ENCODE assay signal across 15 cellular contexts in genomic region chr17:39661044-39661406, GRCh38. TPM values are rescaled to one million over a fixed set of nuclear protein-coding genes. Genes with fewer than 3 reads are reported as not detected.
DNase-seq lines count a peak whose midpoint lies in the region; ATAC-seq and TF ChIP-seq lines count a peak whose summit lies in the region.
"Had no signal": no experiment of that assay in that cellular context is flagged by ENCODE, and none has a peak within 500 bp of the region (broad histone marks: within the 10 kb centered on the region; RNA-seq: fewer than 3 reads in every experiment).

No MANE protein-coding gene starts in this region.

- peaks cover 49% of the 10 kb centered on the region for H3K4me1 ChIP-seq in upper lobe of right lung

- no peaks in the 10 kb centered on the region for H3K27me3 ChIP-seq in upper lobe of right lung

- H3K36me3 Mint-ChIP-seq in activated naive CD8-positive, alpha-beta T cell treated with anti-CD3 and anti-CD28 coated beads, Interleukin-2, amount 10 ng/mL, durations not matched to agents 7 days and 5 days = peaks cover 3% of the 10 kb centered on the region
- H3K36me3 Mint-ChIP-seq in activated naive CD8-positive, alpha-beta T cell treated with anti-CD3 and anti-CD28 coated beads, Interleukin-2, amount 50 U/mL, for 24 hours (ENCODE audit: low read depth) = no peaks in the 10 kb centered on the region
- H3K36me3 Mint-ChIP-seq: type B pancreatic cell had no signal

- H3K9me3 Mint-ChIP-seq in activated naive CD8-positive, alpha-beta T cell treated with anti-CD3 and anti-CD28 coated beads, Interleukin-2, amount 10 ng/mL, durations not matched to agents 7 days and 5 days = no peaks in the 10 kb centered on the region
- H3K9me3 Mint-ChIP-seq in activated naive CD8-positive, alpha-beta T cell treated with anti-CD3 and anti-CD28 coated beads, Interleukin-2, amount 50 U/mL, for 24 hours = no peaks in the 10 kb centered on the region
- H3K9me3 Mint-ChIP-seq: dendritic cell treated with granulocyte-macrophage colony-stimulating factor and Interleukin-4, amounts not matched to agents 40 ng/mL and 50 ng/mL, for 4 days; type B pancreatic cell had no signal

- H3K4me1 Mint-ChIP-seq in activated naive CD8-positive, alpha-beta T cell treated with anti-CD3 and anti-CD28 coated beads, Interleukin-2, amount 10 ng/mL, durations not matched to agents 7 days and 5 days = peaks cover 10% of the 10 kb centered on the region
- H3K4me1 Mint-ChIP-seq in activated naive CD8-positive, alpha-beta T cell treated with anti-CD3 and anti-CD28 coated beads, Interleukin-2, amount 50 U/mL, for 24 hours = peaks cover 22% of the 10 kb centered on the region

- no peak for TF ChIP-seq CTCF in upper lobe of right lung (IDR thresholded peaks at IDR 0.05)

- intact Hi-C loops in upper lobe of right lung (cut with DNase I) = no loop called here

- no peaks in the 10 kb centered on the region for H3K9me3 ChIP-seq in upper lobe of right lung

- H3K4me3 ChIP-seq in upper lobe of right lung = no peak overlapping the region

- DNase-seq in activated naive CD8-positive, alpha-beta T cell treated with anti-CD3 and anti-CD28 coated beads, Interleukin-2, amount 10 ng/mL, durations not matched to agents 7 days and 5 days = no peak
- DNase-seq in activated naive CD8-positive, alpha-beta T cell treated with anti-CD3 and anti-CD28 coated beads, Interleukin-2, amount 50 U/mL, for 24 hours = no peak
- DNase-seq in iris pigment epithelial cell (ENCODE audit: low read depth) (peak; percentile 22), upper lobe of right lung (no peak), inferior parietal cortex (ENCODE audit: extremely low spot score) (no peak)
- DNase-seq: activated CD8-positive, alpha-beta memory T cell treated with anti-CD3 and anti-CD28 coated beads, Interleukin-2, amount 50 U/mL, for 4 hours; DMS 273 treated with DMSO at 0.1 percent for 48 hours; islet precursor cell; NCI-H187 treated with DMSO at 0.1 percent for 48 hours; NCI-H774 had no signal

- H3K27me3 Mint-ChIP-seq in activated naive CD8-positive, alpha-beta T cell treated with anti-CD3 and anti-CD28 coated beads, Interleukin-2, amount 10 ng/mL, durations not matched to agents 7 days and 5 days = no peaks in the 10 kb centered on the region
- H3K27me3 Mint-ChIP-seq in activated naive CD8-positive, alpha-beta T cell treated with anti-CD3 and anti-CD28 coated beads, Interleukin-2, amount 50 U/mL, for 24 hours = peaks cover 2% of the 10 kb centered on the region
- H3K27me3 Mint-ChIP-seq: type B pancreatic cell had no signal

- no peak for ATAC-seq in activated naive CD8-positive, alpha-beta T cell treated with anti-CD3 and anti-CD28 coated beads, Interleukin-2, amount 10 ng/mL, durations not matched to agents 7 days and 5 days (ENCODE audit: low read depth)
- ATAC-seq in activated naive CD8-positive, alpha-beta T cell treated with anti-CD3 and anti-CD28 coated beads, Interleukin-2, amount 50 U/mL, for 24 hours = no peak
- ATAC-seq in upper lobe of right lung (peak; percentile 46), GM19328 (IDR thresholded peaks at IDR 0.05; ENCODE audit: unreplicated experiment) (no peak)

- H3K4me3 Mint-ChIP-seq in activated naive CD8-positive, alpha-beta T cell treated with anti-CD3 and anti-CD28 coated beads, Interleukin-2, amount 10 ng/mL, durations not matched to agents 7 days and 5 days = no peak overlapping the region
- no peak overlapping the region for H3K4me3 Mint-ChIP-seq in activated naive CD8-positive, alpha-beta T cell treated with anti-CD3 and anti-CD28 coated beads, Interleukin-2, amount 50 U/mL, for 24 hours
- H3K4me3 Mint-ChIP-seq: dendritic cell treated with granulocyte-macrophage colony-stimulating factor and Interleukin-4, amounts not matched to agents 40 ng/mL and 50 ng/mL, for 4 days; type B pancreatic cell had no signal

- H3K36me3 ChIP-seq in upper lobe of right lung = peaks cover 48% of the 10 kb centered on the region

- POLR2A ChIA-PET in activated naive CD8-positive, alpha-beta T cell treated with anti-CD3 and anti-CD28 coated beads, Interleukin-2, amount 10 ng/mL, durations not matched to agents 7 days and 5 days (lab: Charles Lee) = no interaction called here

- H3K27ac ChIP-seq in upper lobe of right lung = peak overlapping the region; percentile 80
- H3K27ac ChIP-seq: KMS-11 had no signal

- H3K27ac Mint-ChIP-seq in activated naive CD8-positive, alpha-beta T cell treated with anti-CD3 and anti-CD28 coated beads, Interleukin-2, amount 10 ng/mL, durations not matched to agents 7 days and 5 days = peak overlapping the region; percentile 31
- no peak overlapping the region for H3K27ac Mint-ChIP-seq in activated naive CD8-positive, alpha-beta T cell treated with anti-CD3 and anti-CD28 coated beads, Interleukin-2, amount 50 U/mL, for 24 hours
- H3K27ac Mint-ChIP-seq: dendritic cell treated with granulocyte-macrophage colony-stimulating factor and Interleukin-4, amounts not matched to agents 40 ng/mL and 50 ng/mL, for 4 days; type B pancreatic cell had no signal

RNA-seq across cellular contexts. Expression of gene TCAP, which starts 4.1 kb away (rescaled TPM):
- 1 to 10 TPM; 2.7 to 3.2 TPM for total RNA-seq in activated naive CD8-positive, alpha-beta T cell treated with anti-CD3 and anti-CD28 coated beads, Interleukin-2, amount 10 ng/mL, durations not matched to agents 7 days and 5 days
- total RNA-seq in upper lobe of right lung = 5.3 TPM
- total RNA-seq: fibroblast of villous mesenchyme had no signal

RNA-seq across cellular contexts. Expression of gene PNMT, which starts 7.2 kb away (rescaled TPM):
- total RNA-seq in activated naive CD8-positive, alpha-beta T cell treated with anti-CD3 and anti-CD28 coated beads, Interleukin-2, amount 10 ng/mL, durations not matched to agents 7 days and 5 days = not detected
- total RNA-seq in upper lobe of right lung = 4.3 TPM
- total RNA-seq: fibroblast of villous mesenchyme had no signal

RNA-seq across cellular contexts. Expression of gene STARD3, which starts 24.1 kb away (rescaled TPM):
- 10 to 100 TPM; 96.3 to 96.5 TPM for total RNA-seq in activated naive CD8-positive, alpha-beta T cell treated with anti-CD3 and anti-CD28 coated beads, Interleukin-2, amount 10 ng/mL, durations not matched to agents 7 days and 5 days
- total RNA-seq in upper lobe of right lung = 78.2 TPM

RNA-seq across cellular contexts. Expression of gene PGAP3, which starts 26.8 kb away (rescaled TPM):
- total RNA-seq in activated naive CD8-positive, alpha-beta T cell treated with anti-CD3 and anti-CD28 coated beads, Interleukin-2, amount 10 ng/mL, durations not matched to agents 7 days and 5 days = 10 to 100 TPM; 18.3 to 23.9 TPM
- 24.5 TPM for total RNA-seq in upper lobe of right lung

RNA-seq across cellular contexts. Expression of gene PPP1R1B, which starts 34.3 kb away (rescaled TPM):
- not detected for total RNA-seq in activated naive CD8-positive, alpha-beta T cell treated with anti-CD3 and anti-CD28 coated beads, Interleukin-2, amount 10 ng/mL, durations not matched to agents 7 days and 5 days
- 25.1 TPM for total RNA-seq in upper lobe of right lung
- total RNA-seq: fibroblast of villous mesenchyme had no signal
